In the genomic region with DNA sequence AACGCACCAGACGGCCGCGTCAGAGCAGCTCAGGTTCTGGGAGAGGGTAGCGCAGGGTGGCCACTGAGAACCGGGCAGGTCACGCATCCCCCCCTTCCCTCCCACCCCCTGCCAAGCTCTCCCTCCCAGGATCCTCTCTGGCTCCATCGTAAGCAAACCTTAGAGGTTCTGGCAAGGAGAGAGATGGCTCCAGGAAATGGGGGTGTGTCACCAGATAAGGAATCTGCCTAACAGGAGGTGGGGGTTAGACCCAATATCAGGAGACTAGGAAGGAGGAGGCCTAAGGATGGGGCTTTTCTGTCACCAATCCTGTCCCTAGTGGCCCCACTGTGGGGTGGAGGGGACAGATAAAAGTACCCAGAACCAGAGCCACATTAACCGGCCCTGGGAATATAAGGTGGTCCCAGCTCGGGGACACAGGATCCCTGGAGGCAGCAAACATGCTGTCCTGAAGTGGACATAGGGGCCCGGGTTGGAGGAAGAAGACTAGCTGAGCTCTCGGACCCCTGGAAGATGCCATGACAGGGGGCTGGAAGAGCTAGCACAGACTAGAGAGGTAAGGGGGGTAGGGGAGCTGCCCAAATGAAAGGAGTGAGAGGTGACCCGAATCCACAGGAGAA, we compare ENCODE assay signal across 10 cellular contexts. TPM values are rescaled to one million over a fixed set of nuclear protein-coding genes. Genes with fewer than 3 reads are reported as not detected.
DNase-seq lines count a peak whose midpoint lies in the region; ATAC-seq, FAIRE-seq and TF ChIP-seq lines count a peak whose summit lies in the region.
"Had no signal": no experiment of that assay in that cellular context is flagged by ENCODE, and none has a peak within 500 bp of the region (broad histone marks: within the 10 kb centered on the region; RNA-seq: fewer than 3 reads in every experiment).

No MANE protein-coding gene starts in this region.

- peaks cover 33% of the 10 kb centered on the region for H3K4me1 Mint-ChIP-seq in memory B cell

- peak overlapping the region; percentile 90 for H3K4me3 Mint-ChIP-seq in memory B cell

- TSS peak; percentile 29 for BruUV-seq in K562 (replicated peaks; lab: Mats Ljungman, UMichigan)

- H3K4me1 ChIP-seq in left ventricle myocardium inferior (peaks cover 73% of the 10 kb centered on the region), K562 (replicated peaks in 1 of 2; ENCODE audit: control insufficient read depth in 2 of 2, insufficient read depth in 2 of 2, low read length in 2 of 2) (peaks cover 38 to 68% of the 10 kb centered on the region in 2 experiments), aorta (ENCODE audit: control insufficient read depth in 1 of 2, insufficient read depth in 2 of 2, low read length in 2 of 2) (no peaks in the 10 kb centered on the region)

- TF ChIP-seq EP300 in K562 (IDR thresholded peaks at IDR 0.05; ENCODE audit: low read length) = peak; percentile 20; the same call in 1 of the 2 replicates

- peak overlapping the region; percentile 95 for H3K27ac ChIP-seq in left ventricle myocardium inferior (replicated peaks)
- H3K27ac ChIP-seq in K562 (ENCODE audit: extremely low read depth, low read depth, low read length) = peak overlapping the region; percentile 56
- H3K27ac ChIP-seq in aorta (ENCODE audit: low read depth in 1 of 2, low read length in 2 of 2) = peak overlapping the region; percentile 9 to 97

- intact Hi-C loops in left ventricle myocardium inferior (cut with micrococcal nuclease) (no loop called here), left cardiac atrium (cut with DNase I) (no loop called here), K562 (cut with micrococcal nuclease) (no loop called here), aorta (cut with DNase I) (loop anchor here in 1 of 2 donors (2.0 to 10.0 kb wide), 2 partner anchors 29 to 1251 kb away; a partner anchor contains a TSS)

- peaks cover 33% of the 10 kb centered on the region for H4K20me1 ChIP-seq in K562 (replicated peaks; ENCODE audit: control insufficient read depth, insufficient read depth, low read length)

- ATAC-seq in left cardiac atrium (no peak), K562 (peak; percentile 19), memory B cell (ENCODE audit: low read depth) (no peak), aorta (ENCODE audit: low FRiP score) (no peak), GM21515 (IDR thresholded peaks at IDR 0.05; ENCODE audit: unreplicated experiment) (no peak), HG02571 (IDR thresholded peaks at IDR 0.05; ENCODE audit: unreplicated experiment) (no peak)

- peaks cover 3% of the 10 kb centered on the region for H3K36me3 Mint-ChIP-seq in memory B cell

- WGBS in K562 (ENCODE audit: insufficient coverage, low coverage, missing lambda C conversion rate) = 7% methylated on average over 10 of the region's 13 CpGs
- WGBS in aorta, 2 donors = 30 to 32% methylated on average over 13 of the region's 13 CpGs

- peaks cover 62% of the 10 kb centered on the region for H3K79me2 ChIP-seq in K562 (ENCODE audit: control insufficient read depth, insufficient read depth, low read length)

- H3K9me3 ChIP-seq in left ventricle myocardium inferior (replicated peaks) = no peaks in the 10 kb centered on the region
- H3K9me3 ChIP-seq in K562 (replicated peaks; ENCODE audit: control insufficient read depth, insufficient read depth, low read depth, low read length) = no peaks in the 10 kb centered on the region
- H3K9me3 ChIP-seq in aorta (ENCODE audit: control insufficient read depth, low read length) = no peaks in the 10 kb centered on the region

- FAIRE-seq in K562 (lab: Jason Lieb, UNC) = peak; percentile 75
- FAIRE-seq: islet of Langerhans had no signal

- H3K27me3 ChIP-seq in left ventricle myocardium inferior (ENCODE audit: low read depth) (no peaks in the 10 kb centered on the region), K562 (ENCODE audit: control insufficient read depth in 2 of 2, insufficient read depth in 2 of 2, low read length in 2 of 2) (no peaks in the 10 kb centered on the region), aorta (ENCODE audit: control insufficient read depth in 1 of 2, insufficient read depth in 2 of 2, low read length in 1 of 2) (no peaks in the 10 kb centered on the region)

- TF ChIP-seq POLR2A in K562 (conservative IDR thresholded peaks at IDR 0.05) = no peak

- peak overlapping the region; percentile 87 to 98 for H3K9ac ChIP-seq in K562 (ENCODE audit: insufficient read depth in 1 of 2, low read depth in 2 of 2, low read length in 2 of 2)

- no peak overlapping the region for H2AFZ ChIP-seq in K562 (ENCODE audit: low read depth, low read length)

- DNase-seq in left ventricle myocardium inferior (no peak), left cardiac atrium (no peak), K562 (ENCODE audit: extremely low read depth in 1 of 4, low spot score in 3 of 4) (peak; percentile 57 to 88 (median 71)), memory B cell (ENCODE audit: low spot score in 2 of 2) (no peak), aorta (peak in 1 of 2 donors; percentile 67), MV-4-11 (lab: John Stamatoyannopoulos, UW) (no peak)
- DNase-seq: NCI-H774 had no signal

- peak overlapping the region; percentile 98 for H3K4me3 ChIP-seq in left ventricle myocardium inferior
- peak overlapping the region; percentile 89 for H3K4me3 ChIP-seq in K562
- H3K4me3 ChIP-seq in aorta (ENCODE audit: low read length in 2 of 2) = peak overlapping the region; percentile 51 to 59

- H3K9me1 ChIP-seq in K562 (ENCODE audit: control insufficient read depth, insufficient read depth, low read length) = peaks cover 4% of the 10 kb centered on the region

- H3K4me2 ChIP-seq in K562 (ENCODE audit: insufficient read depth, low read length) = peak overlapping the region; percentile 98

- in situ Hi-C loops in K562 (cut with MboI) = no loop called here

- POLR2A ChIA-PET in K562 (lab: Yijun Ruan, JAX) = interaction anchor here (0.5 to 1.2 kb wide), 8 partner anchors 9 to 719 kb away, joined by 3 to 7 read pairs (median 3); a partner anchor contains a TSS

- no peak for TF ChIP-seq CTCF in left ventricle myocardium inferior (IDR thresholded peaks at IDR 0.05; ENCODE audit: borderline replicate concordance)
- no peak for TF ChIP-seq CTCF in K562 (IDR thresholded peaks at IDR 0.05 in 2 of 3, conservative IDR thresholded peaks at IDR 0.05 in 1 of 3; ENCODE audit: insufficient read depth in 2 of 3, low read depth in 1 of 3, low read length in 3 of 3)

- CTCF ChIA-PET in K562 (lab: Yijun Ruan, JAX; ENCODE audit: low intra/inter-chr PET ratio) = interaction anchor here (0.7 kb wide), 1 partner anchor 400 kb away, joined by 3 read pairs; no protein-coding TSS in a partner anchor

- no peak for TF ChIP-seq RAD21 in K562 (CRISPR knock-in tag; conservative IDR thresholded peaks at IDR 0.05 in 1 of 2, IDR thresholded peaks at IDR 0.05 in 1 of 2)

- peak overlapping the region; percentile 90 for H3K27ac Mint-ChIP-seq in memory B cell

- peaks cover 1% of the 10 kb centered on the region for H3K9me3 Mint-ChIP-seq in memory B cell

- H3K36me3 ChIP-seq in left ventricle myocardium inferior (peaks cover 11% of the 10 kb centered on the region), K562 (ENCODE audit: control insufficient read depth, insufficient read depth, low read length) (peaks cover 35% of the 10 kb centered on the region; the same call in 2 of the 3 replicates), aorta (ENCODE audit: control insufficient read depth in 1 of 2, insufficient read depth in 2 of 2, low read length in 1 of 2) (no peaks in the 10 kb centered on the region)

- H3K27me3 Mint-ChIP-seq in memory B cell = no peaks in the 10 kb centered on the region

RNA-seq across cellular contexts. Expression of a gene that starts 1.9 kb away (rescaled TPM):
- total RNA-seq in left ventricle myocardium inferior (228 TPM), left cardiac atrium (100 to 1,000 TPM; 117 to 193 TPM), K562 (2014; rRNA removed) (93.5 and 119 TPM in 2 replicates), K562 (2014; rRNA removed; fragmentation: Illumina TruSeq; extraction: Trizol) (16.3 and 21.9 TPM in 2 replicates), K562 (2015; rRNA removed; fragmentation: Illumina TruSeq; extraction: Trizol) (54.1 and 54.3 TPM in 2 replicates), K562 (2021) (89.7 and 110 TPM in 2 replicates), aorta (100 to 1,000 TPM; 134 to 218 TPM)
- total RNA-seq in K562 (2011; cell fraction: chromatin; rRNA removed; ENCODE audit: low replicate concordance) = 103 and 282 TPM in 2 replicates
- total RNA-seq in K562 (2011; cell fraction: nucleolus; rRNA removed) = 185 and 189 TPM in 2 replicates
- 126 and 131 TPM in 2 replicates for total RNA-seq in K562 (2011; cell fraction: nucleoplasm; rRNA removed)
- polyA plus RNA-seq in K562 (2011; rRNA removed) (31.6 and 39.7 TPM in 2 replicates), K562 (2014; fragmentation: Illumina TruSeq; extraction: Trizol) (33.7 and 54.3 TPM in 2 replicates), K562 (2014; fragmentation: Nextera tagmentation; extraction: Ambion mirVana) (1 to 10 TPM; 1.8 to 2.7 TPM), K562 (2014; rRNA removed) (125 and 136 TPM in 2 replicates), aorta (100 to 1,000 TPM; 104 to 432 TPM)
- polyA plus RNA-seq in K562 (2011; cell fraction: cytosol; rRNA removed) = 21.4 and 48.7 TPM in 2 replicates
- 238 and 450 TPM in 2 replicates for polyA plus RNA-seq in K562 (2011; cell fraction: nucleus; rRNA removed)
- 76.7 and 102 TPM in 2 replicates for polyA plus RNA-seq in K562 (2012)
- 5.9 and 7.7 TPM in 2 replicates for polyA minus RNA-seq in K562 (2011; rRNA and poly(A)+ RNA removed)
- 15.9 and 20.8 TPM in 2 replicates for polyA minus RNA-seq in K562 (2011; cell fraction: cytosol; rRNA and poly(A)+ RNA removed)
- 53.1 and 57.2 TPM in 2 replicates for polyA minus RNA-seq in K562 (2011; cell fraction: nucleus; rRNA and poly(A)+ RNA removed)

RNA-seq across cellular contexts. Expression of a gene that starts 33.5 kb away (rescaled TPM):
- total RNA-seq in left ventricle myocardium inferior (140 TPM), left cardiac atrium (10 to 100 TPM; 13.7 to 25.6 TPM), K562 (2014; rRNA removed) (366 and 390 TPM in 2 replicates), K562 (2014; rRNA removed; fragmentation: Illumina TruSeq; extraction: Trizol) (114 and 159 TPM in 2 replicates), K562 (2015; rRNA removed; fragmentation: Illumina TruSeq; extraction: Trizol) (244 and 252 TPM in 2 replicates), K562 (2021) (207 and 227 TPM in 2 replicates), aorta (1 to 10 TPM in 1 of 2 donors, not detected in 1; 1.3 TPM)
- total RNA-seq in K562 (2011; cell fraction: chromatin; rRNA removed; ENCODE audit: low replicate concordance) = 33.1 and 49.0 TPM in 2 replicates
- total RNA-seq in K562 (2011; cell fraction: nucleolus; rRNA removed) = 39.5 and 44.5 TPM in 2 replicates
- total RNA-seq in K562 (2011; cell fraction: nucleoplasm; rRNA removed) = 49.1 and 49.5 TPM in 2 replicates
- polyA plus RNA-seq in K562 (2011; rRNA removed) (177 and 189 TPM in 2 replicates), K562 (2014; fragmentation: Illumina TruSeq; extraction: Trizol) (224 and 227 TPM in 2 replicates), K562 (2014; fragmentation: Nextera tagmentation; extraction: Ambion mirVana) (10 to 100 TPM; 31.8 to 43.6 TPM), K562 (2014; rRNA removed) (324 and 325 TPM in 2 replicates), aorta (1 to 10 TPM; 1.4 to 2.0 TPM)
- polyA plus RNA-seq in K562 (2011; cell fraction: cytosol; rRNA removed) = 173 and 189 TPM in 2 replicates
- polyA plus RNA-seq in K562 (2011; cell fraction: nucleus; rRNA removed) = 99.4 and 117 TPM in 2 replicates
- polyA plus RNA-seq in K562 (2012) = 276 and 308 TPM in 2 replicates
- 86.4 and 93.6 TPM in 2 replicates for polyA minus RNA-seq in K562 (2011; rRNA and poly(A)+ RNA removed)
- 45.8 and 53.1 TPM in 2 replicates for polyA minus RNA-seq in K562 (2011; cell fraction: cytosol; rRNA and poly(A)+ RNA removed)
- 24.5 and 35.7 TPM in 2 replicates for polyA minus RNA-seq in K562 (2011; cell fraction: nucleus; rRNA and poly(A)+ RNA removed)

RNA-seq across cellular contexts. Expression of a gene that starts 39.9 kb away (rescaled TPM):
- 0.88 TPM for total RNA-seq in left ventricle myocardium inferior
- total RNA-seq in left cardiac atrium = 1 to 10 TPM; 2.2 to 3.7 TPM
- total RNA-seq in K562 (2011; cell fraction: chromatin; rRNA removed; ENCODE audit: low replicate concordance) = 21.2 and 53.9 TPM in 2 replicates
- 25.4 and 29.5 TPM in 2 replicates for total RNA-seq in K562 (2011; cell fraction: nucleolus; rRNA removed)
- 24.6 and 30.8 TPM in 2 replicates for total RNA-seq in K562 (2011; cell fraction: nucleoplasm; rRNA removed)
- total RNA-seq in K562 (2014; rRNA removed) = 18.1 and 21.3 TPM in 2 replicates
- 6.8 and 8.0 TPM in 2 replicates for total RNA-seq in K562 (2014; rRNA removed; fragmentation: Illumina TruSeq; extraction: Trizol)
- 9.6 and 11.5 TPM in 2 replicates for total RNA-seq in K562 (2015; rRNA removed; fragmentation: Illumina TruSeq; extraction: Trizol)
- 17.3 and 18.9 TPM in 2 replicates for total RNA-seq in K562 (2021)
- 11.9 and 13.2 TPM in 2 replicates for polyA plus RNA-seq in K562 (2011; rRNA removed)
- polyA plus RNA-seq in K562 (2011; cell fraction: cytosol; rRNA removed) = 9.1 and 15.2 TPM in 2 replicates
- polyA plus RNA-seq in K562 (2011; cell fraction: nucleus; rRNA removed) = 39.1 and 62.6 TPM in 2 replicates
- 22.7 and 23.7 TPM in 2 replicates for polyA plus RNA-seq in K562 (2012)
- polyA plus RNA-seq in K562 (2014; fragmentation: Illumina TruSeq; extraction: Trizol) = 13.5 and 14.0 TPM in 2 replicates
- polyA plus RNA-seq in K562 (2014; fragmentation: Nextera tagmentation; extraction: Ambion mirVana) = under 1 TPM; 0.35 to 0.59 TPM
- 15.9 and 22.1 TPM in 2 replicates for polyA plus RNA-seq in K562 (2014; rRNA removed)
- 3.1 and 7.7 TPM in 2 replicates for polyA minus RNA-seq in K562 (2011; rRNA and poly(A)+ RNA removed)
- polyA minus RNA-seq in K562 (2011; cell fraction: cytosol; rRNA and poly(A)+ RNA removed) = 5.2 and 6.4 TPM in 2 replicates
- 10.0 and 12.8 TPM in 2 replicates for polyA minus RNA-seq in K562 (2011; cell fraction: nucleus; rRNA and poly(A)+ RNA removed)
- total RNA-seq in aorta = 1 to 10 TPM in 1 of 2 donors, under 1 TPM in 1; 0.81 to 4.1 TPM
- 10 to 100 TPM in 1 of 2 donors, under 1 TPM in 1; 0.38 to 10.8 TPM for polyA plus RNA-seq in aorta

RNA-seq across cellular contexts. Expression of a gene that starts 42.0 kb away (rescaled TPM):
- 7,701 TPM for total RNA-seq in left ventricle myocardium inferior
- total RNA-seq in left cardiac atrium = 1,000 to 10,000 TPM; 1,897 to 2,132 TPM
- 25.9 and 44.0 TPM in 2 replicates for total RNA-seq in K562 (2011; cell fraction: chromatin; rRNA removed; ENCODE audit: low replicate concordance)
- total RNA-seq in K562 (2011; cell fraction: nucleolus; rRNA removed) = 23.2 and 24.3 TPM in 2 replicates
- 27.0 and 36.9 TPM in 2 replicates for total RNA-seq in K562 (2011; cell fraction: nucleoplasm; rRNA removed)
- total RNA-seq in K562 (2014; rRNA removed) = 107 and 125 TPM in 2 replicates
- total RNA-seq in K562 (2014; rRNA removed; fragmentation: Illumina TruSeq; extraction: Trizol) = 22.0 and 26.5 TPM in 2 replicates
- total RNA-seq in K562 (2015; rRNA removed; fragmentation: Illumina TruSeq; extraction: Trizol) = 74.2 and 76.5 TPM in 2 replicates
- 53.7 and 63.3 TPM in 2 replicates for total RNA-seq in K562 (2021)
- 28.1 and 33.8 TPM in 2 replicates for polyA plus RNA-seq in K562 (2011; rRNA removed)
- polyA plus RNA-seq in K562 (2011; cell fraction: cytosol; rRNA removed) = 41.8 and 52.3 TPM in 2 replicates
- 61.1 and 64.7 TPM in 2 replicates for polyA plus RNA-seq in K562 (2011; cell fraction: nucleus; rRNA removed)
- polyA plus RNA-seq in K562 (2012) = 58.4 and 68.8 TPM in 2 replicates
- 42.0 and 55.7 TPM in 2 replicates for polyA plus RNA-seq in K562 (2014; fragmentation: Illumina TruSeq; extraction: Trizol)
- 10 to 100 TPM in 1 of 2 experiments, 1 to 10 TPM in 1; 4.7 to 17.2 TPM for polyA plus RNA-seq in K562 (2014; fragmentation: Nextera tagmentation; extraction: Ambion mirVana)
- 143 and 158 TPM in 2 replicates for polyA plus RNA-seq in K562 (2014; rRNA removed)
- polyA minus RNA-seq in K562 (2011; rRNA and poly(A)+ RNA removed) = 6.4 and 7.0 TPM in 2 replicates
- 7.1 and 13.3 TPM in 2 replicates for polyA minus RNA-seq in K562 (2011; cell fraction: cytosol; rRNA and poly(A)+ RNA removed)
- 10.6 and 16.3 TPM in 2 replicates for polyA minus RNA-seq in K562 (2011; cell fraction: nucleus; rRNA and poly(A)+ RNA removed)
- total RNA-seq in aorta = not detected
- polyA plus RNA-seq in aorta = 10 to 100 TPM in 1 of 2 donors, under 1 TPM in 1; 0.51 to 14.1 TPM

RNA-seq across cellular contexts. Expression of a gene that starts 50.9 kb away (rescaled TPM):
- total RNA-seq in left ventricle myocardium inferior (1.8 TPM), left cardiac atrium (1 to 10 TPM in 1 of 2 donors, under 1 TPM in 1; 0.41 to 1.1 TPM), K562 (2014; rRNA removed) (49.8 and 66.8 TPM in 2 replicates), K562 (2014; rRNA removed; fragmentation: Illumina TruSeq; extraction: Trizol) (19.7 and 21.6 TPM in 2 replicates), K562 (2015; rRNA removed; fragmentation: Illumina TruSeq; extraction: Trizol) (27.6 and 28.5 TPM in 2 replicates), K562 (2021) (43.0 and 44.3 TPM in 2 replicates), aorta (not detected)
- 9.1 and 32.2 TPM in 2 replicates for total RNA-seq in K562 (2011; cell fraction: chromatin; rRNA removed; ENCODE audit: low replicate concordance)
- total RNA-seq in K562 (2011; cell fraction: nucleolus; rRNA removed) = 17.6 and 19.3 TPM in 2 replicates
- 17.8 and 22.7 TPM in 2 replicates for total RNA-seq in K562 (2011; cell fraction: nucleoplasm; rRNA removed)
- polyA plus RNA-seq in K562 (2011; rRNA removed) (29.3 and 46.8 TPM in 2 replicates), K562 (2014; fragmentation: Illumina TruSeq; extraction: Trizol) (61.5 and 67.6 TPM in 2 replicates), K562 (2014; fragmentation: Nextera tagmentation; extraction: Ambion mirVana) (10 to 100 TPM; 29.7 to 54.4 TPM), K562 (2014; rRNA removed) (50.2 and 65.0 TPM in 2 replicates), aorta (under 1 TPM; 0.38 to 0.87 TPM)
- polyA plus RNA-seq in K562 (2011; cell fraction: cytosol; rRNA removed) = 84.8 and 128 TPM in 2 replicates
- 48.2 and 66.5 TPM in 2 replicates for polyA plus RNA-seq in K562 (2011; cell fraction: nucleus; rRNA removed)
- 41.3 and 45.3 TPM in 2 replicates for polyA plus RNA-seq in K562 (2012)
- polyA minus RNA-seq in K562 (2011; rRNA and poly(A)+ RNA removed) = 7.2 and 9.1 TPM in 2 replicates
- 18.7 and 19.0 TPM in 2 replicates for polyA minus RNA-seq in K562 (2011; cell fraction: cytosol; rRNA and poly(A)+ RNA removed)
- 7.1 and 10.8 TPM in 2 replicates for polyA minus RNA-seq in K562 (2011; cell fraction: nucleus; rRNA and poly(A)+ RNA removed)

Comparison
In these comparisons a context has a peak if more than half of its experiments do, and no peak if none do; other contexts are left out.
1. DNase-seq: peak in K562 (4 of 4); none in left ventricle myocardium inferior (single experiment), left cardiac atrium (single experiment), memory B cell (0 of 2) and MV-4-11 (single experiment).
2. RNA of a gene that starts 33.5 kb away (total RNA-seq): 33.1 to 390 TPM in K562, 140 TPM in left ventricle myocardium inferior (single experiment) and 13.7 to 25.6 TPM in left cardiac atrium; 1.3 TPM in aorta; every median in the first group is over 4 times any median in the second.
3. Peak in every context shown above with its lines, with median percentiles within 50 percentile points of each other: H3K27ac ChIP-seq and H3K4me3 ChIP-seq.